33 cellular contexts compared by ENCODE assay signal in genomic region chr16:2494616-2495015, GRCh38. TPM values are rescaled to one million over a fixed set of nuclear protein-coding genes. Genes with fewer than 3 reads are reported as not detected.
"Had no signal": no experiment of that assay in that cellular context is flagged by ENCODE, and none has a peak within 500 bp of the region (broad histone marks: within the 10 kb centered on the region; RNA-seq: fewer than 3 reads in every experiment).

No MANE protein-coding gene starts in this region.

- DNase-seq: activated B cell treated with CpG ODN at 0.5 μM for 24 hours; activated CD4-positive, alpha-beta T cell treated with anti-CD3 and anti-CD28 coated beads for 48 hours; activated CD4-positive, alpha-beta T cell treated with anti-CD3 and anti-CD28 coated beads, Interleukin-2, amount 50 U/mL, for 1 hour; activated CD4-positive, alpha-beta T cell treated with anti-CD3 and anti-CD28 coated beads, Interleukin-2, amount 50 U/mL, for 48 hours; activated CD8-positive, alpha-beta memory T cell treated with anti-CD3 and anti-CD28 coated beads, Interleukin-2, amount 10 ng/mL, durations not matched to agents 7 days and 5 days; activated CD8-positive, alpha-beta memory T cell treated with anti-CD3 and anti-CD28 coated beads, Interleukin-2, amount 50 U/mL, for 4 hours; activated CD8-positive, alpha-beta T cell treated with anti-CD3 and anti-CD28 coated beads for 36 hours; activated effector memory CD4-positive, alpha-beta T cell treated with anti-CD3 and anti-CD28 coated beads, Interleukin-2, amount 50 U/mL, for 16 hours; activated naive CD4-positive, alpha-beta T cell treated with anti-CD3 and anti-CD28 coated beads for 36 hours; activated naive CD8-positive, alpha-beta T cell treated with anti-CD3 and anti-CD28 coated beads for 36 hours; activated naive CD8-positive, alpha-beta T cell treated with anti-CD3 and anti-CD28 coated beads, Interleukin-2, amount 50 U/mL, for 24 hours; activated T-cell treated with anti-CD3 and anti-CD28 coated beads, Interleukin-2, amount 50 U/mL, for 1 hour; activated T-cell treated with anti-CD3 and anti-CD28 coated beads, Interleukin-2, amount 50 U/mL, for 48 hours; adrenal gland; amygdala; aorta; body of pancreas; cortex of kidney; dermis blood vessel endothelial cell; effector CD4-positive, alpha-beta T cell; effector memory CD8-positive, alpha-beta T cell; foreskin keratinocyte; gastrocnemius medialis; T-helper 1 cell; T-helper 17 cell; T1000; WERI-Rb-1 had no signal

- H3K9me3 ChIP-seq: adrenal gland, body of pancreas, esophagus muscularis mucosa, gastrocnemius medialis had no signal

- H3K36me3 ChIP-seq: gastrocnemius medialis had no signal

- FAIRE-seq: colon had no signal

- ATAC-seq: activated CD4-positive, CD25-positive, alpha-beta regulatory T cell treated with anti-CD3 and anti-CD28 coated beads, Interleukin-2, amount 50 U/mL, for 24 hours; activated CD8-positive, alpha-beta memory T cell treated with anti-CD3 and anti-CD28 coated beads, Interleukin-2, amount 10 ng/mL, durations not matched to agents 7 days and 5 days; activated CD8-positive, alpha-beta T cell treated with anti-CD3 and anti-CD28 coated beads for 36 hours; activated naive CD8-positive, alpha-beta T cell treated with anti-CD3 and anti-CD28 coated beads, Interleukin-2, amount 50 U/mL, for 24 hours; body of pancreas; effector memory CD8-positive, alpha-beta T cell; foreskin keratinocyte; gastrocnemius medialis; T-helper 17 cell had no signal

- H3K4me1 ChIP-seq: foreskin keratinocyte had no signal

- H3K27ac ChIP-seq: adrenal gland, body of pancreas, esophagus muscularis mucosa, foreskin keratinocyte, gastrocnemius medialis, WERI-Rb-1 had no signal

- H3K4me3 ChIP-seq: adrenal gland, body of pancreas, esophagus muscularis mucosa, gastrocnemius medialis had no signal

- H3K27me3 ChIP-seq: adrenal gland, body of pancreas, esophagus muscularis mucosa, foreskin keratinocyte, gastrocnemius medialis had no signal

RNA-seq across cellular contexts. Expression of gene NTN3, which starts 23.5 kb away (rescaled TPM):
- total RNA-seq: activated B cell treated with CpG ODN at 0.5 μM for 24 hours; activated CD8-positive, alpha-beta memory T cell treated with anti-CD3 and anti-CD28 coated beads for 36 hours; activated CD8-positive, alpha-beta memory T cell treated with anti-CD3 and anti-CD28 coated beads, Interleukin-2, amount 10 ng/mL, durations not matched to agents 7 days and 5 days; activated CD8-positive, alpha-beta T cell treated with anti-CD3 and anti-CD28 coated beads for 36 hours; activated naive CD4-positive, alpha-beta T cell treated with anti-CD3 and anti-CD28 coated beads for 36 hours; activated naive CD8-positive, alpha-beta T cell treated with anti-CD3 and anti-CD28 coated beads for 36 hours; activated T-helper 1 cell treated with anti-CD3 and anti-CD28 coated beads, Interleukin-12 subunit alpha, Interleukin-12 subunit beta, Interleukin-2, Interleukin-4 antibody, amounts not matched to agents 30 ng/mL and 10 ng/mL and 1 ng/mL, durations not matched to agents 14 hours and 24 hours and 36 hours; activated T-helper 2 cell treated with anti-CD3 and anti-CD28 coated beads, Interferon-gamma antibody, Interleukin-2, Interleukin-4, amounts not matched to agents 10 μg/mL and 5 μg/mL and 100 μg/mL, durations not matched to agents 14 hours and 24 hours and 36 hours; body of pancreas; dermis blood vessel endothelial cell; gastrocnemius medialis; T-helper 17 cell had no signal
- polyA plus RNA-seq: aorta, foreskin keratinocyte had no signal

RNA-seq across cellular contexts. Expression of gene TEDC2, which starts 34.7 kb away (rescaled TPM):
- total RNA-seq: body of pancreas had no signal
